In the genomic region with DNA sequence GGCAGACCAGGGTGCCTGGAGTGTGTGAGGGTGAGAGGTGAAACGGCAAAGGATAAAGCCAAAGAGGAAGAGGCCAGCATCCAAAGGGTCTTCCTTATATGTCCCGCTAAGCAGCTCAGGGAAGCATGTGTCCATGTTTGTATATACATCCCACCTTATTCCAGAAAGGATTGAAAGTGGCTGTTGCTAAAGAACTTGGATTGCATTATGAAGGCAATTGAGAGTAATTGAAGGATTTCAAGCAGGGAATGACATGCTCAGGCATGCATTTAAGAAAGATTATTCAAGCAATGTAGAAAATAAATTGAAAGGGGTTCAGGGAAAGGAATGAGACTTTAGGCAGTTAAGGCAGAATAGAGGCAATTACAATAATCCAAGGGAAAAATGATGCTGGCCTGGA, we compare ENCODE assay signal across 21 cellular contexts.
"Had no signal": no experiment of that assay in that cellular context is flagged by ENCODE, and none has a peak within 500 bp of the region (broad histone marks: within the 10 kb centered on the region; RNA-seq: fewer than 3 reads in every experiment).

No MANE protein-coding gene starts in this region.

- H3K4me1 ChIP-seq: spleen, tibial artery, upper lobe of left lung had no signal

- H3K27me3 ChIP-seq: hepatocyte, spleen, tibial artery, upper lobe of left lung had no signal

- H2AFZ ChIP-seq: hepatocyte had no signal

- H3K4me2 ChIP-seq: hepatocyte had no signal

- H3K79me2 ChIP-seq: hepatocyte had no signal

- DNase-seq: effector CD4-positive, alpha-beta T cell; endodermal cell; foreskin melanocyte; head of caudate nucleus; left colon; left ventricle myocardium superior; mesendoderm; naive thymus-derived CD4-positive, alpha-beta T cell; nephron progenitor cell; posterior cingulate gyrus; spleen; stimulated activated CD4-positive, alpha-beta T cell treated with anti-CD3 and anti-CD28 coated beads, Interleukin-15, amount 100 ng/mL, for 24 hours; stimulated activated CD4-positive, alpha-beta T cell treated with anti-CD3 and anti-CD28 coated beads, Interleukin-1b, Interleukin-23, amount 100 ng/mL, for 48 hours; stimulated activated CD4-positive, alpha-beta T cell treated with anti-CD3 and anti-CD28 coated beads, Interleukin-4, amount 100 ng/mL, for 24 hours; tibial artery; upper lobe of left lung had no signal

- H3K27ac ChIP-seq: coronary artery, hepatocyte, spleen, tibial artery, upper lobe of left lung had no signal

- H3K4me3 ChIP-seq: coronary artery, hepatocyte, lung, spleen, tibial artery, upper lobe of left lung had no signal

- ATAC-seq: left colon; left ventricle myocardium superior; naive thymus-derived CD4-positive, alpha-beta T cell; sciatic nerve; stimulated activated memory B cell treated with anti-CD40 and anti-IgM and Interleukin-4, amounts not matched to agents 10 μg/mL and 1 μg/mL and 100 μg/mL, for 72 hours had no signal

- H3K9me3 ChIP-seq: spleen, tibial artery, upper lobe of left lung had no signal

- H3K36me3 ChIP-seq: spleen, tibial artery, upper lobe of left lung had no signal
